In genomic region chrX:30577362-30577961, GRCh38 we compare ENCODE assay signal across 9 cellular contexts. TPM values are rescaled to one million over a fixed set of nuclear protein-coding genes. Genes with fewer than 3 reads are reported as not detected.
DNase-seq lines count a peak whose midpoint lies in the region; ATAC-seq and TF ChIP-seq lines count a peak whose summit lies in the region.
"Had no signal": no experiment of that assay in that cellular context is flagged by ENCODE, and none has a peak within 500 bp of the region (broad histone marks: within the 10 kb centered on the region; RNA-seq: fewer than 3 reads in every experiment).

TASL (minus strand) TSS chrX:30577766; CDS start chrX:30560355, 17,411 bp downstream.

- peak within 1 kb of the TSS; percentile 80 for H3K4me3 Mint-ChIP-seq in activated T-cell treated with anti-CD3 and anti-CD28 coated beads, Interleukin-2, amount 50 U/mL, for 24 hours
- no peak within 1 kb of the TSS for H3K4me3 Mint-ChIP-seq in Calu3 (ENCODE audit: low read depth, unreplicated experiment)

- peak within 1 kb of the TSS; percentile 49 for H3K4me3 ChIP-seq in HL-60 (replicated peaks; ENCODE audit: insufficient read depth, low read length)
- H3K4me3 ChIP-seq in dorsolateral prefrontal cortex = peak within 1 kb of the TSS in 27 of 59 donors; percentile 1 to 42 (median 20)
- H3K4me3 ChIP-seq: body of pancreas had no signal

- peak within 1 kb of the TSS; percentile 86 for H3K27ac Mint-ChIP-seq in activated T-cell treated with anti-CD3 and anti-CD28 coated beads, Interleukin-2, amount 50 U/mL, for 24 hours
- no peak within 1 kb of the TSS for H3K27ac Mint-ChIP-seq in Calu3 (ENCODE audit: unreplicated experiment)

- H3K9me3 Mint-ChIP-seq in activated T-cell treated with anti-CD3 and anti-CD28 coated beads, Interleukin-2, amount 50 U/mL, for 24 hours = no peaks in the 10 kb centered on the region
- H3K9me3 Mint-ChIP-seq in Calu3 (ENCODE audit: low read depth, unreplicated experiment) = no peaks in the 10 kb centered on the region

- TF ChIP-seq CTCF in GM10266 (IDR thresholded peaks at IDR 0.05; ENCODE audit: control insufficient read depth, insufficient read depth, low read depth, missing control alignments) = no peak
- no peak for TF ChIP-seq CTCF in HL-60 (IDR thresholded peaks at IDR 0.05; ENCODE audit: insufficient read depth, low read length)
- no peak for TF ChIP-seq CTCF in Calu3 (IDR thresholded peaks at IDR 0.05; ENCODE audit: unreplicated experiment)
- no peak for TF ChIP-seq CTCF in dorsolateral prefrontal cortex (IDR thresholded peaks at IDR 0.05 in 54 of 56, conservative IDR thresholded peaks at IDR 0.05 in 2 of 56; ENCODE audit: low read depth in 1 of 56, partially characterized antibody in 56 of 56)

- H3K27ac ChIP-seq in HL-60 (replicated peaks) (peak within 1 kb of the TSS; percentile 93), dorsolateral prefrontal cortex (peak within 1 kb of the TSS in 16 of 59 donors; percentile 1 to 55 (median 23))

- peak; percentile 76 for ATAC-seq in GM21423 (IDR thresholded peaks at IDR 0.05; ENCODE audit: unreplicated experiment)
- ATAC-seq: body of pancreas had no signal

- H3K4me1 Mint-ChIP-seq in activated T-cell treated with anti-CD3 and anti-CD28 coated beads, Interleukin-2, amount 50 U/mL, for 24 hours (ENCODE audit: low read depth) = peaks cover 28% of the 10 kb centered on the region
- H3K4me1 Mint-ChIP-seq in Calu3 (ENCODE audit: low read depth, unreplicated experiment) = peaks cover 14% of the 10 kb centered on the region

- intact Hi-C loops in Calu3 (cut with micrococcal nuclease; ENCODE audit: unreplicated experiment) = no loop called here
- intact Hi-C loops in dorsolateral prefrontal cortex (cut with DNase I) = no loop called here

- CTCF ChIA-PET in Calu3 (lab: Charles Lee) = no interaction called here

- H3K27me3 ChIP-seq in HL-60 (ENCODE audit: insufficient read depth, poor library complexity, severe bottlenecking) = no peaks in the 10 kb centered on the region
- H3K27me3 ChIP-seq in dorsolateral prefrontal cortex = peaks cover 0 to 32% (median 5%) of the 10 kb centered on the region in 45 donors
- H3K27me3 ChIP-seq: body of pancreas had no signal

- H3K27me3 Mint-ChIP-seq in activated T-cell treated with anti-CD3 and anti-CD28 coated beads, Interleukin-2, amount 50 U/mL, for 24 hours = peaks cover 24% of the 10 kb centered on the region
- no peaks in the 10 kb centered on the region for H3K27me3 Mint-ChIP-seq in Calu3 (ENCODE audit: unreplicated experiment)

- no TSS peak for BruUV-seq in Calu3 (replicated peaks; lab: Mats Ljungman, UMichigan)

- no peaks in the 10 kb centered on the region for H3K36me3 Mint-ChIP-seq in activated T-cell treated with anti-CD3 and anti-CD28 coated beads, Interleukin-2, amount 50 U/mL, for 24 hours (ENCODE audit: low read depth)
- H3K36me3 Mint-ChIP-seq in Calu3 (ENCODE audit: insufficient read depth, unreplicated experiment) = no peaks in the 10 kb centered on the region

- DNase-seq in GM10266 (ENCODE audit: extremely low spot score) (peak; percentile 34), HL-60 (ENCODE audit: low read depth in 1 of 2, low spot score in 1 of 2) (peak; percentile 29 to 85), NCI-H510A (lab: John Stamatoyannopoulos, UW) (no peak), Calu3 (no peak), dorsolateral prefrontal cortex (no peak)
- peak; percentile 37 for DNase-seq in activated T-cell treated with anti-CD3 and anti-CD28 coated beads, Interleukin-2, amount 50 U/mL, for 24 hours
- peak; percentile 46 for DNase-seq in stimulated activated CD4-positive, alpha-beta T cell treated with anti-CD3 and anti-CD28 coated beads, Interleukin-15, amount 100 ng/mL, for 24 hours

RNA-seq across cellular contexts. Expression of gene TASL, which starts in this region (rescaled TPM):
- total RNA-seq in Calu3 (2022) (not detected in 2 replicates), dorsolateral prefrontal cortex (1 to 10 TPM in 50 of 120 experiments, under 1 TPM in 65, not detected in 5; 0.23 to 3.2 (median 0.90) TPM)

Comparison
In these comparisons a context has a peak if more than half of its experiments do, and no peak if none do; other contexts are left out.
1. DNase-seq: peak in GM10266 (single experiment), HL-60 (2 of 2), activated T-cell treated with anti-CD3 and anti-CD28 coated beads, Interleukin-2, amount 50 U/mL, for 24 hours (single experiment) and stimulated activated CD4-positive, alpha-beta T cell treated with anti-CD3 and anti-CD28 coated beads, Interleukin-15, amount 100 ng/mL, for 24 hours (single experiment); none in NCI-H510A (single experiment), Calu3 (single experiment) and dorsolateral prefrontal cortex (0 of 10).